ENCODE assay signal across 27 cellular contexts in the genomic region with DNA sequence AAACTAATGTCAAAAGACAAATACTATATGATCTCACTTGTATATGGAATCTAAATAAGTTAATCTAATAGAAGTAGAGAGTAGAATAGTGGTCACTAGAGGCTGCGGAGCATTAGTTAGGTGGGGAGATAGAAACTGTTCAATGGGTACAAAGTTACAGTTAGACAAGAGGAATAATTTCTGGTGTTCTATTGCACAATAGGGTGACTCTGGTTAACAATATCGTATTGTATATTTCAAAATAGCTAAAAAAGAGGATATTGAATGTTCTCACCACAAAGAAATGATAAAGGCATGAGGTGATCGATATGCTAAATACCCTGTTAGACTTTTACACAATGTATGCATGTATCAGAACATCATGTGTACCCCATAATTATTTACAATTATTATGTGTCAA. TPM values are rescaled to one million over a fixed set of nuclear protein-coding genes. Genes with fewer than 3 reads are reported as not detected.
"Had no signal": no experiment of that assay in that cellular context is flagged by ENCODE, and none has a peak within 500 bp of the region (broad histone marks: within the 10 kb centered on the region; RNA-seq: fewer than 3 reads in every experiment).

No MANE protein-coding gene starts in this region.

- H3K4me1 Mint-ChIP-seq: activated CD4-positive, alpha-beta memory T cell treated with anti-CD3 and anti-CD28 coated beads, Interleukin-2, amount 10 ng/mL, durations not matched to agents 7 days and 5 days; activated T-helper 17 cell treated with anti-CD3 and anti-CD28 coated beads, Interleukin-2, amount 50 U/mL, for 72 hours; endodermal cell; natural killer cell had no signal

- H3K9me3 ChIP-seq: esophagus muscularis mucosa, heart left ventricle, left lung, lower lobe of right lung, spleen, tibial nerve had no signal

- H3K27ac ChIP-seq: esophagus muscularis mucosa, foreskin keratinocyte, heart left ventricle, left lung, lower lobe of right lung, spleen, tibial nerve had no signal

- DNase-seq: activated CD4-positive, alpha-beta memory T cell treated with anti-CD3 and anti-CD28 coated beads, Interleukin-2, amount 10 ng/mL, durations not matched to agents 7 days and 5 days; activated CD4-positive, alpha-beta T cell treated with anti-CD3 and anti-CD28 coated beads, Interleukin-2, amount 10 ng/mL, durations not matched to agents 24 days and 14 days; activated CD4-positive, CD25-positive, alpha-beta regulatory T cell treated with anti-CD3 and anti-CD28 coated beads, Interleukin-2, amount 50 U/mL, for 72 hours; activated CD8-positive, alpha-beta memory T cell treated with anti-CD3 and anti-CD28 coated beads, Interleukin-2, amount 50 U/mL, for 48 hours; activated gamma-delta T cell treated with Interleukin-2 at 50 U/mL for 16 hours; activated naive CD4-positive, alpha-beta T cell treated with anti-CD3 and anti-CD28 coated beads, Interleukin-2, amount 50 U/mL, for 16 hours; activated T-cell treated with anti-CD3 and anti-CD28 coated beads, Interleukin-2, amount 50 U/mL, for 24 hours; amniotic stem cell; caudate nucleus; endodermal cell; foreskin keratinocyte; heart left ventricle; lower lobe of right lung; mesenchymal stem cell; natural killer cell; posterior cingulate gyrus; spleen; stimulated activated naive CD4-positive, alpha-beta T cell; T-helper 17 cell; T1000 had no signal

- H3K27me3 Mint-ChIP-seq: activated T-helper 17 cell treated with anti-CD3 and anti-CD28 coated beads, Interleukin-2, amount 50 U/mL, for 72 hours had no signal

- H3K36me3 ChIP-seq: esophagus muscularis mucosa, heart left ventricle, left lung, lower lobe of right lung, spleen, tibial nerve had no signal

- H3K27ac Mint-ChIP-seq: activated CD4-positive, alpha-beta memory T cell treated with anti-CD3 and anti-CD28 coated beads, Interleukin-2, amount 10 ng/mL, durations not matched to agents 7 days and 5 days; activated CD4-positive, alpha-beta T cell treated with anti-CD3 and anti-CD28 coated beads, Interleukin-2, amount 10 ng/mL, durations not matched to agents 24 days and 14 days; activated T-cell treated with anti-CD3 and anti-CD28 coated beads, Interleukin-2, amount 50 U/mL, for 24 hours; activated T-helper 17 cell treated with anti-CD3 and anti-CD28 coated beads, Interleukin-2, amount 50 U/mL, for 72 hours; dendritic cell treated with granulocyte-macrophage colony-stimulating factor and Interleukin-4, amounts not matched to agents 40 ng/mL and 50 ng/mL, for 4 days; endodermal cell; natural killer cell; T-helper 17 cell had no signal

- H3K4me3 ChIP-seq: esophagus muscularis mucosa, heart left ventricle, left lung, lower lobe of right lung, spleen, tibial nerve had no signal

- H3K4me1 ChIP-seq: foreskin keratinocyte, left lung, lower lobe of right lung had no signal

- H3K4me3 Mint-ChIP-seq: activated CD4-positive, alpha-beta memory T cell treated with anti-CD3 and anti-CD28 coated beads, Interleukin-2, amount 10 ng/mL, durations not matched to agents 7 days and 5 days; activated CD4-positive, alpha-beta T cell treated with anti-CD3 and anti-CD28 coated beads, Interleukin-2, amount 10 ng/mL, durations not matched to agents 24 days and 14 days; activated T-cell treated with anti-CD3 and anti-CD28 coated beads, Interleukin-2, amount 50 U/mL, for 24 hours; activated T-helper 17 cell treated with anti-CD3 and anti-CD28 coated beads, Interleukin-2, amount 50 U/mL, for 72 hours; dendritic cell treated with granulocyte-macrophage colony-stimulating factor and Interleukin-4, amounts not matched to agents 40 ng/mL and 50 ng/mL, for 4 days; endodermal cell; natural killer cell; T-helper 17 cell had no signal

- ATAC-seq: activated T-helper 17 cell treated with anti-CD3 and anti-CD28 coated beads, Interleukin-2, amount 50 U/mL, for 72 hours; foreskin keratinocyte; heart left ventricle; left lung; lower lobe of right lung; natural killer cell; right cardiac atrium; T-helper 17 cell had no signal

- H3K36me3 Mint-ChIP-seq: natural killer cell had no signal

- H3K9me3 Mint-ChIP-seq: activated CD4-positive, alpha-beta memory T cell treated with anti-CD3 and anti-CD28 coated beads, Interleukin-2, amount 10 ng/mL, durations not matched to agents 7 days and 5 days; activated T-cell treated with anti-CD3 and anti-CD28 coated beads, Interleukin-2, amount 50 U/mL, for 24 hours; activated T-helper 17 cell treated with anti-CD3 and anti-CD28 coated beads, Interleukin-2, amount 50 U/mL, for 72 hours; dendritic cell treated with granulocyte-macrophage colony-stimulating factor and Interleukin-4, amounts not matched to agents 40 ng/mL and 50 ng/mL, for 4 days; endodermal cell; natural killer cell had no signal

- H3K27me3 ChIP-seq: esophagus muscularis mucosa, foreskin keratinocyte, heart left ventricle, left lung, spleen, tibial nerve had no signal

RNA-seq across cellular contexts. Expression of a gene that starts 42.9 kb away (rescaled TPM):
- total RNA-seq: endodermal cell, foreskin keratinocyte, mononuclear cell, T-helper 17 cell had no signal
- polyA plus RNA-seq: foreskin keratinocyte had no signal
